Comparison of ENCODE assay signal across 7 cellular contexts in genomic region chr10:13160934-13161266, GRCh38. TPM values are rescaled to one million over a fixed set of nuclear protein-coding genes. Genes with fewer than 3 reads are reported as not detected.
A peak's percentile ranks its signal among the peaks of the same experiment; 100 is the strongest.
DNase-seq lines count a peak whose midpoint lies in the region; ATAC-seq and TF ChIP-seq lines count a peak whose summit lies in the region.

No MANE protein-coding gene starts in this region.

- H3K27ac Mint-ChIP-seq in IgD-negative memory B cell (peak overlapping the region in 1 of 3 donors; percentile 30), endodermal cell (peak overlapping the region; percentile 77)

- no peaks in the 10 kb centered on the region for H3K9me3 Mint-ChIP-seq in IgD-negative memory B cell
- no peaks in the 10 kb centered on the region for H3K9me3 Mint-ChIP-seq in endodermal cell

- H3K9ac ChIP-seq in endodermal cell (ENCODE audit: extremely low read depth, low read length, poor library complexity, severe bottlenecking) (peak overlapping the region; percentile 6), smooth muscle cell (ENCODE audit: low read depth) (peak overlapping the region; percentile 51)

- H4K20me1 ChIP-seq in smooth muscle cell (ENCODE audit: low read depth) = no peaks in the 10 kb centered on the region

- peak overlapping the region; percentile 85 for H3K4me2 ChIP-seq in smooth muscle cell

- H3K4me1 Mint-ChIP-seq in IgD-negative memory B cell = peaks cover 14% of the 10 kb centered on the region in 3 donors
- H3K4me1 Mint-ChIP-seq in endodermal cell = peaks cover 10% of the 10 kb centered on the region

- ATAC-seq in GM19455 (IDR thresholded peaks at IDR 0.05; ENCODE audit: unreplicated experiment) = peak; percentile 39

- H3K27me3 ChIP-seq in endodermal cell (ENCODE audit: control insufficient read depth, insufficient read depth, low read length, poor library complexity, severe bottlenecking) (no peaks in the 10 kb centered on the region), smooth muscle cell (ENCODE audit: low read depth) (no peaks in the 10 kb centered on the region)

- H3K36me3 ChIP-seq in endodermal cell (ENCODE audit: control insufficient read depth, insufficient read depth, low read length) = peaks cover 6% of the 10 kb centered on the region
- H3K36me3 ChIP-seq in smooth muscle cell (ENCODE audit: low read depth) = no peaks in the 10 kb centered on the region

- WGBS in endodermal cell (ENCODE audit: insufficient coverage in 1 of 2, insufficient read length in 1 of 2), 2 experiments = 41 to 44% methylated on average over 4 of the region's 4 CpGs
- whole genome bisulfite sequencing in smooth muscle cell (ENCODE audit: low lambda C conversion rate) = 33% methylated on average over 4 of the region's 4 CpGs

- DNase-seq in endodermal cell (no peak), smooth muscle cell (lab: John Stamatoyannopoulos, UW; ENCODE audit: unreplicated experiment) (no peak), NCI-H774 (lab: John Stamatoyannopoulos, UW) (no peak), DMS79 (lab: John Stamatoyannopoulos, UW) (no peak), NCI-H226 (no peak)

- H3K4me3 Mint-ChIP-seq in IgD-negative memory B cell = peak overlapping the region; percentile 81 to 98 (median 89)
- H3K4me3 Mint-ChIP-seq in endodermal cell = peak overlapping the region; percentile 70

- H3K4me1 ChIP-seq in endodermal cell (ENCODE audit: control insufficient read depth, insufficient read depth, low read length) (no peaks in the 10 kb centered on the region), smooth muscle cell (ENCODE audit: low read depth) (peaks cover 10% of the 10 kb centered on the region)

- H3K27me3 Mint-ChIP-seq in IgD-negative memory B cell = peaks cover 2% of the 10 kb centered on the region
- no peaks in the 10 kb centered on the region for H3K27me3 Mint-ChIP-seq in endodermal cell (ENCODE audit: insufficient read depth)

- H3K36me3 Mint-ChIP-seq in IgD-negative memory B cell (no peaks in the 10 kb centered on the region), endodermal cell (ENCODE audit: low read depth) (peaks cover 4% of the 10 kb centered on the region)

- H3K4me3 ChIP-seq in endodermal cell (ENCODE audit: low read length) (peak overlapping the region; percentile 97), smooth muscle cell (peak overlapping the region; percentile 63)

- H3K79me2 ChIP-seq in smooth muscle cell (ENCODE audit: low read depth) = peaks cover 8% of the 10 kb centered on the region

- TF ChIP-seq CTCF in endodermal cell (conservative IDR thresholded peaks at IDR 0.05) (no peak), smooth muscle cell (IDR thresholded peaks at IDR 0.05; ENCODE audit: borderline replicate concordance, insufficient read depth, poor library complexity, severe bottlenecking) (no peak)

- H3K9me3 ChIP-seq in endodermal cell (ENCODE audit: control insufficient read depth, low read length) (no peaks in the 10 kb centered on the region), smooth muscle cell (replicated peaks; ENCODE audit: low read depth) (no peaks in the 10 kb centered on the region)

- peak overlapping the region; percentile 98 for H2AFZ ChIP-seq in smooth muscle cell (ENCODE audit: low read depth)

- no peak overlapping the region for H3K27ac ChIP-seq in endodermal cell (ENCODE audit: low read depth, low read length)
- no peak overlapping the region for H3K27ac ChIP-seq in smooth muscle cell (ENCODE audit: low read depth)

- no peaks in the 10 kb centered on the region for H3F3A ChIP-seq in smooth muscle cell (ENCODE audit: low read depth)

RNA-seq across cellular contexts. Expression of gene MCM10, which starts 0.5 kb away (rescaled TPM):
- polyA plus RNA-seq in IgD-negative memory B cell (not detected), smooth muscle cell (5.7 and 6.6 TPM in 2 replicates)
- total RNA-seq in endodermal cell (10 to 100 TPM; 38.2 to 44.8 TPM), smooth muscle cell (3.5 and 7.0 TPM in 2 replicates)
- 22.4 TPM for polyA plus RNA-seq in endodermal cell (2013, experiment 1 of 2)
- 20.1 TPM for polyA plus RNA-seq in endodermal cell (2013, experiment 2 of 2)
